Comparison of ENCODE assay signal across 1 cellular context in the genomic region with DNA sequence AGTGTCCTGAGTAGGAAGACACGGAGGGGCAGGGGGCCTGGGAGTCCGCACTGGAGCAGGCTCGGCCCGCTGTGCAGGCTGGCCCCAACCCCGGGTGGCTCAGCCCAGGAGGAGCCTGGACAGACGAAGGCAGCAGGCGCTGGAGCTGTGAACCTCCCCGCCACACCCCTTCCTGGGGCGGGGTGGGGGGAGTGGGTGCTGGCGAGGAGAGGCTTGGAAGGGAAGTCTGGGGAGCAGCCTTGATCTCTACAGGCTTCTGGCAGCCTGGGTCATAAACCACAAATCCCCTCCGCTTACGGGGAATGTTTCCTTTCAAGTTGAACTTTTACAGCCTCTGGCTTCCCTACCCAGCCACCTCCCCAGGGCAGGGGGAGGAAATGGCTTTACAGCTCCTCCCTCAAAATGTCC.
A peak's percentile ranks its signal among the peaks of the same experiment; 100 is the strongest.
TF ChIP-seq lines count a peak whose summit lies in the region.

No MANE protein-coding gene starts in this region.

TF ChIP-seq in HEK293, 187 proteins besides CTCF, POLR2A, EP300 and RAD21 (continued from another document):
- TF ChIP-seq, protein P1, sequence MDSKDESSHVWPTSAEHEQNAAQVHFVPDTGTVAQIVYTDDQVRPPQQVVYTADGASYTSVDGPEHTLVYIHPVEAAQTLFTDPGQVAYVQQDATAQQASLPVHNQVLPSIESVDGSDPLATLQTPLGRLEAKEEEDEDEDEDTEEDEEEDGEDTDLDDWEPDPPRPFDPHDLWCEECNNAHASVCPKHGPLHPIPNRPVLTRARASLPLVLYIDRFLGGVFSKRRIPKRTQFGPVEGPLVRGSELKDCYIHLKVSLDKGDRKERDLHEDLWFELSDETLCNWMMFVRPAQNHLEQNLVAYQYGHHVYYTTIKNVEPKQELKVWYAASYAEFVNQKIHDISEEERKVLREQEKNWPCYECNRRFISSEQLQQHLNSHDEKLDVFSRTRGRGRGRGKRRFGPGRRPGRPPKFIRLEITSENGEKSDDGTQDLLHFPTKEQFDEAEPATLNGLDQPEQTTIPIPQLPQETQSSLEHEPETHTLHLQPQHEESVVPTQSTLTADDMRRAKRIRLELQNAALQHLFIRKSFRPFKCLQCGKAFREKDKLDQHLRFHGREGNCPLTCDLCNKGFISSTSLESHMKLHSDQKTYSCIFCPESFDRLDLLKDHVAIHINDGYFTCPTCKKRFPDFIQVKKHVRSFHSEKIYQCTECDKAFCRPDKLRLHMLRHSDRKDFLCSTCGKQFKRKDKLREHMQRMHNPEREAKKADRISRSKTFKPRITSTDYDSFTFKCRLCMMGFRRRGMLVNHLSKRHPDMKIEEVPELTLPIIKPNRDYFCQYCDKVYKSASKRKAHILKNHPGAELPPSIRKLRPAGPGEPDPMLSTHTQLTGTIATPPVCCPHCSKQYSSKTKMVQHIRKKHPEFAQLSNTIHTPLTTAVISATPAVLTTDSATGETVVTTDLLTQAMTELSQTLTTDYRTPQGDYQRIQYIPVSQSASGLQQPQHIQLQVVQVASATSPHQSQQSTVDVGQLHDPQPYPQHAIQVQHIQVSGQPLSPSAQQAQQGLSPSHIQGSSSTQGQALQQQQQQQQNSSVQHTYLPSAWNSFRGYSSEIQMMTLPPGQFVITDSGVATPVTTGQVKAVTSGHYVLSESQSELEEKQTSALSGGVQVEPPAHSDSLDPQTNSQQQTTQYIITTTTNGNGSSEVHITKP (tag by site-specific recombination; IDR thresholded peaks at IDR 0.05) = 0 out of 2 replicates have a peak, but pooled peaks have one; percentile 9
- TF ChIP-seq ZNF391 (tag by site-specific recombination; IDR thresholded peaks at IDR 0.05; ENCODE audit: borderline replicate concordance, low read depth) (no peak), SP3 (tag by site-specific recombination; IDR thresholded peaks at IDR 0.05) (peak; percentile 70), IKZF3 (tag by site-specific recombination; IDR thresholded peaks at IDR 0.05) (0 out of 2 replicates have a peak, but pooled peaks have one; percentile 36), KLF1 (tag by site-specific recombination; IDR thresholded peaks at IDR 0.05) (peak; percentile 93), ZNF777 (tag by site-specific recombination; IDR thresholded peaks at IDR 0.05; ENCODE audit: borderline replicate concordance) (no peak), ZBTB48 (tag by site-specific recombination; IDR thresholded peaks at IDR 0.05) (peak; percentile 24; the same call in 1 of the 2 replicates), ZNF610 (tag by site-specific recombination; IDR thresholded peaks at IDR 0.05; ENCODE audit: borderline replicate concordance) (0 out of 2 replicates have a peak, but pooled peaks have one; percentile 11), KLF9 (tag by site-specific recombination; IDR thresholded peaks at IDR 0.05; ENCODE audit: low read depth) (peak; percentile 57; the same call in 1 of the 2 replicates), SP2 (tag by site-specific recombination; IDR thresholded peaks at IDR 0.05) (peak; percentile 50), ZNF311 (tag by site-specific recombination; IDR thresholded peaks at IDR 0.05; ENCODE audit: borderline replicate concordance) (no peak), GLI4 (tag by site-specific recombination; IDR thresholded peaks at IDR 0.05) (no peak), ZNF785 (tag by site-specific recombination; IDR thresholded peaks at IDR 0.05) (no peak), ZNF555 (tag by site-specific recombination; conservative IDR thresholded peaks at IDR 0.05) (no peak), ZNF248 (tag by site-specific recombination; IDR thresholded peaks at IDR 0.05) (no peak), OSR2 (tag by site-specific recombination; IDR thresholded peaks at IDR 0.05) (peak; percentile 61), ZNF792 (tag by site-specific recombination; IDR thresholded peaks at IDR 0.05) (no peak), ZNF600 (tag by site-specific recombination; IDR thresholded peaks at IDR 0.05) (peak; percentile 80), WT1 (tag by site-specific recombination; IDR thresholded peaks at IDR 0.05) (0 out of 2 replicates have a peak, but pooled peaks have one; percentile 29)
- TF ChIP-seq, protein P2, sequence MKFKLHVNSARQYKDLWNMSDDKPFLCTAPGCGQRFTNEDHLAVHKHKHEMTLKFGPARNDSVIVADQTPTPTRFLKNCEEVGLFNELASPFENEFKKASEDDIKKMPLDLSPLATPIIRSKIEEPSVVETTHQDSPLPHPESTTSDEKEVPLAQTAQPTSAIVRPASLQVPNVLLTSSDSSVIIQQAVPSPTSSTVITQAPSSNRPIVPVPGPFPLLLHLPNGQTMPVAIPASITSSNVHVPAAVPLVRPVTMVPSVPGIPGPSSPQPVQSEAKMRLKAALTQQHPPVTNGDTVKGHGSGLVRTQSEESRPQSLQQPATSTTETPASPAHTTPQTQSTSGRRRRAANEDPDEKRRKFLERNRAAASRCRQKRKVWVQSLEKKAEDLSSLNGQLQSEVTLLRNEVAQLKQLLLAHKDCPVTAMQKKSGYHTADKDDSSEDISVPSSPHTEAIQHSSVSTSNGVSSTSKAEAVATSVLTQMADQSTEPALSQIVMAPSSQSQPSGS (tag by site-specific recombination; IDR thresholded peaks at IDR 0.05; ENCODE audit: low read depth) = no peak
- TF ChIP-seq, protein P3, sequence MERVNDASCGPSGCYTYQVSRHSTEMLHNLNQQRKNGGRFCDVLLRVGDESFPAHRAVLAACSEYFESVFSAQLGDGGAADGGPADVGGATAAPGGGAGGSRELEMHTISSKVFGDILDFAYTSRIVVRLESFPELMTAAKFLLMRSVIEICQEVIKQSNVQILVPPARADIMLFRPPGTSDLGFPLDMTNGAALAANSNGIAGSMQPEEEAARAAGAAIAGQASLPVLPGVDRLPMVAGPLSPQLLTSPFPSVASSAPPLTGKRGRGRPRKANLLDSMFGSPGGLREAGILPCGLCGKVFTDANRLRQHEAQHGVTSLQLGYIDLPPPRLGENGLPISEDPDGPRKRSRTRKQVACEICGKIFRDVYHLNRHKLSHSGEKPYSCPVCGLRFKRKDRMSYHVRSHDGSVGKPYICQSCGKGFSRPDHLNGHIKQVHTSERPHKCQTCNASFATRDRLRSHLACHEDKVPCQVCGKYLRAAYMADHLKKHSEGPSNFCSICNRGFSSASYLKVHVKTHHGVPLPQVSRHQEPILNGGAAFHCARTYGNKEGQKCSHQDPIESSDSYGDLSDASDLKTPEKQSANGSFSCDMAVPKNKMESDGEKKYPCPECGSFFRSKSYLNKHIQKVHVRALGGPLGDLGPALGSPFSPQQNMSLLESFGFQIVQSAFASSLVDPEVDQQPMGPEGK (tag by site-specific recombination; IDR thresholded peaks at IDR 0.05) = peak; percentile 60; the same call in 1 of the 2 replicates
- TF ChIP-seq, protein P4, sequence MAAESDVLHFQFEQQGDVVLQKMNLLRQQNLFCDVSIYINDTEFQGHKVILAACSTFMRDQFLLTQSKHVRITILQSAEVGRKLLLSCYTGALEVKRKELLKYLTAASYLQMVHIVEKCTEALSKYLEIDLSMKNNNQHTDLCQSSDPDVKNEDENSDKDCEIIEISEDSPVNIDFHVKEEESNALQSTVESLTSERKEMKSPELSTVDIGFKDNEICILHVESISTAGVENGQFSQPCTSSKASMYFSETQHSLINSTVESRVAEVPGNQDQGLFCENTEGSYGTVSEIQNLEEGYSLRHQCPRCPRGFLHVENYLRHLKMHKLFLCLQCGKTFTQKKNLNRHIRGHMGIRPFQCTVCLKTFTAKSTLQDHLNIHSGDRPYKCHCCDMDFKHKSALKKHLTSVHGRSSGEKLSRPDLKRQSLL (tag by site-specific recombination; IDR thresholded peaks at IDR 0.05) = peak; percentile 77
- TF ChIP-seq, protein P5, sequence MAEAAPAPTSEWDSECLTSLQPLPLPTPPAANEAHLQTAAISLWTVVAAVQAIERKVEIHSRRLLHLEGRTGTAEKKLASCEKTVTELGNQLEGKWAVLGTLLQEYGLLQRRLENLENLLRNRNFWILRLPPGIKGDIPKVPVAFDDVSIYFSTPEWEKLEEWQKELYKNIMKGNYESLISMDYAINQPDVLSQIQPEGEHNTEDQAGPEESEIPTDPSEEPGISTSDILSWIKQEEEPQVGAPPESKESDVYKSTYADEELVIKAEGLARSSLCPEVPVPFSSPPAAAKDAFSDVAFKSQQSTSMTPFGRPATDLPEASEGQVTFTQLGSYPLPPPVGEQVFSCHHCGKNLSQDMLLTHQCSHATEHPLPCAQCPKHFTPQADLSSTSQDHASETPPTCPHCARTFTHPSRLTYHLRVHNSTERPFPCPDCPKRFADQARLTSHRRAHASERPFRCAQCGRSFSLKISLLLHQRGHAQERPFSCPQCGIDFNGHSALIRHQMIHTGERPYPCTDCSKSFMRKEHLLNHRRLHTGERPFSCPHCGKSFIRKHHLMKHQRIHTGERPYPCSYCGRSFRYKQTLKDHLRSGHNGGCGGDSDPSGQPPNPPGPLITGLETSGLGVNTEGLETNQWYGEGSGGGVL (tag by site-specific recombination; IDR thresholded peaks at IDR 0.05) = peak; percentile 94
- TF ChIP-seq, protein P6, sequence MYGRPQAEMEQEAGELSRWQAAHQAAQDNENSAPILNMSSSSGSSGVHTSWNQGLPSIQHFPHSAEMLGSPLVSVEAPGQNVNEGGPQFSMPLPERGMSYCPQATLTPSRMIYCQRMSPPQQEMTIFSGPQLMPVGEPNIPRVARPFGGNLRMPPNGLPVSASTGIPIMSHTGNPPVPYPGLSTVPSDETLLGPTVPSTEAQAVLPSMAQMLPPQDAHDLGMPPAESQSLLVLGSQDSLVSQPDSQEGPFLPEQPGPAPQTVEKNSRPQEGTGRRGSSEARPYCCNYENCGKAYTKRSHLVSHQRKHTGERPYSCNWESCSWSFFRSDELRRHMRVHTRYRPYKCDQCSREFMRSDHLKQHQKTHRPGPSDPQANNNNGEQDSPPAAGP (tag by site-specific recombination; IDR thresholded peaks at IDR 0.05) = peak; percentile 76; the same call in 1 of the 2 replicates
